Comparison of ENCODE assay signal across 1 cellular context in the genomic region with DNA sequence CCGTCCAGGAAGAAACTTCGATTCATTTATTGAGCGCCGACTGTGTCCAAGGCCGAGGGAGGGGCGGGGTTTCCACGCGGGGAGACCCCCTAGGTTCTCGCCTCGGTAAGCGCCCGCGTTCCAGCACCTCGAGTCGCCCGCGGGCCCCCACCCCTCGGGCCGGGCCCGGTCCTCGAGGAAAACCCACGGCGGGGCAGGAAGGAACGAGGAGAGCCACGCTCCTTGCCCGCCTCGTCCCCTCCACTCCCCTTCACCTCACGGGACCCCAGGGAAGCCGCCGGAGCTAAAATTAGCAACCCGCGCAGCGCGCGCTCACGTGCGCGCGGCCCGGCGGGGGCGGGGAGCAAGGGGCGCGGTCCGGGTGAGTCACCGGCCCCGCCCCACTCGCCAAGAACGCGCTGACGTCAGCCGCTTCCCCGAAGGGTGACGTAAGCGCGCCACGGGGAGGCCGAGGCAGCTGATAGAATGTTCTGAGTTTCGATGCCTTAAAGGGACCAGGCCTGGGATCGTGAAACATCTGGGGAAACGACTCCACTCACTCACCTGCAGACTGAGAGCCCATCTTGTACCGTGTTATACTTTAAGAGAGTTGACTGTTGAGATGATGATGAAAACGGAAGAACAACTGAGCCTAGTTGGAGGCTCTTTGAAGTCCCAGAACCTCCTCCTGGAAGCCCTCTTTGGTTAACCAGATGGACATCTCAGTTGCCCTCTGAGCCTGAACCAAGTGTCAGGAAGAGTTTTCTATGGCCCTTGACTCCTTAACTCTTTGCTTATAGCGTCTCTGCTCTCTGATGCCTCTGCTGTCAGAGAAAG.
A peak's percentile ranks its signal among the peaks of the same experiment; 100 is the strongest.
TF ChIP-seq lines count a peak whose summit lies in the region.

No MANE protein-coding gene starts in this region.

TF ChIP-seq in H1, 55 proteins besides CTCF, POLR2A, EP300 and RAD21:
- TF ChIP-seq HDAC6 (IDR thresholded peaks at IDR 0.05; ENCODE audit: low read depth, low read length) (no peak), CHD1 (IDR thresholded peaks at IDR 0.05; ENCODE audit: low read depth, low read length) (no peak), TBP (IDR thresholded peaks at IDR 0.05; ENCODE audit: low read depth, low read length) (peak; percentile 13; the same call in 1 of the 2 replicates), SP4 (IDR thresholded peaks at IDR 0.05; ENCODE audit: low read length) (no peak), JUND (IDR thresholded peaks at IDR 0.05; ENCODE audit: low read length) (peak; percentile 98), SRF (IDR thresholded peaks at IDR 0.05; ENCODE audit: low read depth, low read length) (no peak), TAF7 (optimal IDR thresholded peaks at IDR 0.05; ENCODE audit: borderline replicate concordance, low read depth, low read length) (no peak), CREB1 (IDR thresholded peaks at IDR 0.05) (peak; percentile 95), SP2 (IDR thresholded peaks at IDR 0.05; ENCODE audit: low read length) (no peak), YY1 (IDR thresholded peaks at IDR 0.05; ENCODE audit: low read depth, low read length) (no peak), TCF12 (IDR thresholded peaks at IDR 0.05; ENCODE audit: low read depth, low read length) (no peak), SUZ12 (IDR thresholded peaks at IDR 0.05; ENCODE audit: low read length) (no peak), JUN (IDR thresholded peaks at IDR 0.05; ENCODE audit: low read depth, low read length) (peak; percentile 91), SIN3A (conservative IDR thresholded peaks at IDR 0.05 in 1 of 2, IDR thresholded peaks at IDR 0.05 in 1 of 2; ENCODE audit: low read depth in 1 of 2, low read length in 2 of 2) (no peak; a peak in 2 of 4 replicates), SP1 (IDR thresholded peaks at IDR 0.05; ENCODE audit: low read depth, low read length) (no peak), EZH2 (IDR thresholded peaks at IDR 0.05; ENCODE audit: low read depth, low read length, severe bottlenecking) (no peak), BRCA1 (IDR thresholded peaks at IDR 0.05; ENCODE audit: low read depth, low read length) (no peak), CTBP2 (IDR thresholded peaks at IDR 0.05; ENCODE audit: borderline replicate concordance, insufficient read depth, insufficient read length, low read length) (no peak), CHD2 (IDR thresholded peaks at IDR 0.05; ENCODE audit: low read length) (no peak), ATF2 (IDR thresholded peaks at IDR 0.05; ENCODE audit: low read length) (peak; percentile 99), E2F6 (IDR thresholded peaks at IDR 0.05) (peak; percentile 62), TAF1 (IDR thresholded peaks at IDR 0.05; ENCODE audit: low read depth, low read length) (peak; percentile 66), PHF8 (conservative IDR thresholded peaks at IDR 0.05; ENCODE audit: low read depth, low read length) (peak; percentile 74; the same call in 1 of the 2 replicates), HDAC2 (IDR thresholded peaks at IDR 0.05; ENCODE audit: borderline replicate concordance in 1 of 2, low read depth in 2 of 2, low read length in 2 of 2) (peak in 1 of 2 experiments; percentile 38; a peak in 1 of 4 replicates), CBX8 (IDR thresholded peaks at IDR 0.05; ENCODE audit: borderline replicate concordance, low read depth, low read length) (no peak), ZNF274 (IDR thresholded peaks at IDR 0.05; ENCODE audit: borderline replicate concordance, extremely low read depth, low read length) (no peak), KDM4A (IDR thresholded peaks at IDR 0.05; ENCODE audit: low read depth, low read length, severe bottlenecking) (peak; percentile 95), CEBPB (IDR thresholded peaks at IDR 0.05; ENCODE audit: low read depth, low read length) (peak; percentile 61; the same call in 1 of the 2 replicates), POU5F1 (IDR thresholded peaks at IDR 0.05; ENCODE audit: low read depth, low read length) (no peak), RXRA (IDR thresholded peaks at IDR 0.05; ENCODE audit: insufficient read depth, low read depth, low read length) (no peak), ATF3 (IDR thresholded peaks at IDR 0.05; ENCODE audit: insufficient read depth, low read depth, low read length) (peak; percentile 77; the same call in 1 of the 2 replicates), GTF2F1 (IDR thresholded peaks at IDR 0.05; ENCODE audit: borderline replicate concordance, low read depth, low read length) (no peak), NANOG (IDR thresholded peaks at IDR 0.05; ENCODE audit: insufficient read depth, low read depth, low read length, poor library complexity, severe bottlenecking) (peak; percentile 31), MAFK (IDR thresholded peaks at IDR 0.05; ENCODE audit: low read depth, low read length) (no peak), SIRT6 (IDR thresholded peaks at IDR 0.05; ENCODE audit: low read length) (no peak), POLR2AphosphoS5 (IDR thresholded peaks at IDR 0.05; ENCODE audit: low read depth, low read length) (0 out of 2 replicates have a peak, but pooled peaks have one; percentile 33), BACH1 (IDR thresholded peaks at IDR 0.05; ENCODE audit: low read length) (no peak), BCL11A (IDR thresholded peaks at IDR 0.05; ENCODE audit: low read depth in 2 of 2, low read length in 2 of 2) (no peak), RFX5 (IDR thresholded peaks at IDR 0.05; ENCODE audit: borderline replicate concordance, low read depth, low read length) (no peak), EGR1 (IDR thresholded peaks at IDR 0.05; ENCODE audit: borderline replicate concordance, low read depth, low read length) (peak; percentile 96), SIX5 (IDR thresholded peaks at IDR 0.05; ENCODE audit: low read depth, low read length) (no peak), TEAD4 (IDR thresholded peaks at IDR 0.05; ENCODE audit: low read depth, low read length) (peak; percentile 25; the same call in 1 of the 2 replicates), RBBP5 (IDR thresholded peaks at IDR 0.05; ENCODE audit: borderline replicate concordance, low read depth, low read length) (peak; percentile 92), KDM5A (IDR thresholded peaks at IDR 0.05; ENCODE audit: low read length) (no peak), SAP30 (IDR thresholded peaks at IDR 0.05; ENCODE audit: insufficient read depth, insufficient replicate concordance, low read length) (no peak), NRF1 (IDR thresholded peaks at IDR 0.05; ENCODE audit: low read depth, low read length) (no peak), GABPA (IDR thresholded peaks at IDR 0.05; ENCODE audit: borderline replicate concordance, insufficient read depth, low read length) (no peak), CBX5 (IDR thresholded peaks at IDR 0.05; ENCODE audit: low read depth, low read length) (no peak), ASH2L (IDR thresholded peaks at IDR 0.05; ENCODE audit: low read length) (peak; percentile 84), RNF2 (IDR thresholded peaks at IDR 0.05; ENCODE audit: borderline replicate concordance, low read depth, low read length, missing control alignments, poor library complexity, severe bottlenecking) (no peak), FOSL1 (IDR thresholded peaks at IDR 0.05; ENCODE audit: insufficient read depth, low read depth, low read length) (no peak), KDM1A (IDR thresholded peaks at IDR 0.05; ENCODE audit: borderline replicate concordance, low read length) (no peak; the same call in 1 of the 2 replicates), USF2 (IDR thresholded peaks at IDR 0.05; ENCODE audit: low read length) (peak; percentile 42; the same call in 1 of the 2 replicates)
- TF ChIP-seq, protein P1, sequence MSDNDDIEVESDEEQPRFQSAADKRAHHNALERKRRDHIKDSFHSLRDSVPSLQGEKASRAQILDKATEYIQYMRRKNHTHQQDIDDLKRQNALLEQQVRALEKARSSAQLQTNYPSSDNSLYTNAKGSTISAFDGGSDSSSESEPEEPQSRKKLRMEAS (IDR thresholded peaks at IDR 0.05): no peak; the same call in 1 of the 2 replicates
- TF ChIP-seq, protein P2, sequence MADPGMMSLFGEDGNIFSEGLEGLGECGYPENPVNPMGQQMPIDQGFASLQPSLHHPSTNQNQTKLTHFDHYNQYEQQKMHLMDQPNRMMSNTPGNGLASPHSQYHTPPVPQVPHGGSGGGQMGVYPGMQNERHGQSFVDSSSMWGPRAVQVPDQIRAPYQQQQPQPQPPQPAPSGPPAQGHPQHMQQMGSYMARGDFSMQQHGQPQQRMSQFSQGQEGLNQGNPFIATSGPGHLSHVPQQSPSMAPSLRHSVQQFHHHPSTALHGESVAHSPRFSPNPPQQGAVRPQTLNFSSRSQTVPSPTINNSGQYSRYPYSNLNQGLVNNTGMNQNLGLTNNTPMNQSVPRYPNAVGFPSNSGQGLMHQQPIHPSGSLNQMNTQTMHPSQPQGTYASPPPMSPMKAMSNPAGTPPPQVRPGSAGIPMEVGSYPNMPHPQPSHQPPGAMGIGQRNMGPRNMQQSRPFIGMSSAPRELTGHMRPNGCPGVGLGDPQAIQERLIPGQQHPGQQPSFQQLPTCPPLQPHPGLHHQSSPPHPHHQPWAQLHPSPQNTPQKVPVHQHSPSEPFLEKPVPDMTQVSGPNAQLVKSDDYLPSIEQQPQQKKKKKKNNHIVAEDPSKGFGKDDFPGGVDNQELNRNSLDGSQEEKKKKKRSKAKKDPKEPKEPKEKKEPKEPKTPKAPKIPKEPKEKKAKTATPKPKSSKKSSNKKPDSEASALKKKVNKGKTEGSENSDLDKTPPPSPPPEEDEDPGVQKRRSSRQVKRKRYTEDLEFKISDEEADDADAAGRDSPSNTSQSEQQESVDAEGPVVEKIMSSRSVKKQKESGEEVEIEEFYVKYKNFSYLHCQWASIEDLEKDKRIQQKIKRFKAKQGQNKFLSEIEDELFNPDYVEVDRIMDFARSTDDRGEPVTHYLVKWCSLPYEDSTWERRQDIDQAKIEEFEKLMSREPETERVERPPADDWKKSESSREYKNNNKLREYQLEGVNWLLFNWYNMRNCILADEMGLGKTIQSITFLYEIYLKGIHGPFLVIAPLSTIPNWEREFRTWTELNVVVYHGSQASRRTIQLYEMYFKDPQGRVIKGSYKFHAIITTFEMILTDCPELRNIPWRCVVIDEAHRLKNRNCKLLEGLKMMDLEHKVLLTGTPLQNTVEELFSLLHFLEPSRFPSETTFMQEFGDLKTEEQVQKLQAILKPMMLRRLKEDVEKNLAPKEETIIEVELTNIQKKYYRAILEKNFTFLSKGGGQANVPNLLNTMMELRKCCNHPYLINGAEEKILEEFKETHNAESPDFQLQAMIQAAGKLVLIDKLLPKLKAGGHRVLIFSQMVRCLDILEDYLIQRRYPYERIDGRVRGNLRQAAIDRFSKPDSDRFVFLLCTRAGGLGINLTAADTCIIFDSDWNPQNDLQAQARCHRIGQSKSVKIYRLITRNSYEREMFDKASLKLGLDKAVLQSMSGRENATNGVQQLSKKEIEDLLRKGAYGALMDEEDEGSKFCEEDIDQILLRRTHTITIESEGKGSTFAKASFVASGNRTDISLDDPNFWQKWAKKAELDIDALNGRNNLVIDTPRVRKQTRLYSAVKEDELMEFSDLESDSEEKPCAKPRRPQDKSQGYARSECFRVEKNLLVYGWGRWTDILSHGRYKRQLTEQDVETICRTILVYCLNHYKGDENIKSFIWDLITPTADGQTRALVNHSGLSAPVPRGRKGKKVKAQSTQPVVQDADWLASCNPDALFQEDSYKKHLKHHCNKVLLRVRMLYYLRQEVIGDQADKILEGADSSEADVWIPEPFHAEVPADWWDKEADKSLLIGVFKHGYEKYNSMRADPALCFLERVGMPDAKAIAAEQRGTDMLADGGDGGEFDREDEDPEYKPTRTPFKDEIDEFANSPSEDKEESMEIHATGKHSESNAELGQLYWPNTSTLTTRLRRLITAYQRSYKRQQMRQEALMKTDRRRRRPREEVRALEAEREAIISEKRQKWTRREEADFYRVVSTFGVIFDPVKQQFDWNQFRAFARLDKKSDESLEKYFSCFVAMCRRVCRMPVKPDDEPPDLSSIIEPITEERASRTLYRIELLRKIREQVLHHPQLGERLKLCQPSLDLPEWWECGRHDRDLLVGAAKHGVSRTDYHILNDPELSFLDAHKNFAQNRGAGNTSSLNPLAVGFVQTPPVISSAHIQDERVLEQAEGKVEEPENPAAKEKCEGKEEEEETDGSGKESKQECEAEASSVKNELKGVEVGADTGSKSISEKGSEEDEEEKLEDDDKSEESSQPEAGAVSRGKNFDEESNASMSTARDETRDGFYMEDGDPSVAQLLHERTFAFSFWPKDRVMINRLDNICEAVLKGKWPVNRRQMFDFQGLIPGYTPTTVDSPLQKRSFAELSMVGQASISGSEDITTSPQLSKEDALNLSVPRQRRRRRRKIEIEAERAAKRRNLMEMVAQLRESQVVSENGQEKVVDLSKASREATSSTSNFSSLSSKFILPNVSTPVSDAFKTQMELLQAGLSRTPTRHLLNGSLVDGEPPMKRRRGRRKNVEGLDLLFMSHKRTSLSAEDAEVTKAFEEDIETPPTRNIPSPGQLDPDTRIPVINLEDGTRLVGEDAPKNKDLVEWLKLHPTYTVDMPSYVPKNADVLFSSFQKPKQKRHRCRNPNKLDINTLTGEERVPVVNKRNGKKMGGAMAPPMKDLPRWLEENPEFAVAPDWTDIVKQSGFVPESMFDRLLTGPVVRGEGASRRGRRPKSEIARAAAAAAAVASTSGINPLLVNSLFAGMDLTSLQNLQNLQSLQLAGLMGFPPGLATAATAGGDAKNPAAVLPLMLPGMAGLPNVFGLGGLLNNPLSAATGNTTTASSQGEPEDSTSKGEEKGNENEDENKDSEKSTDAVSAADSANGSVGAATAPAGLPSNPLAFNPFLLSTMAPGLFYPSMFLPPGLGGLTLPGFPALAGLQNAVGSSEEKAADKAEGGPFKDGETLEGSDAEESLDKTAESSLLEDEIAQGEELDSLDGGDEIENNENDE (IDR thresholded peaks at IDR 0.05; ENCODE audit: insufficient replicate concordance, low read length): no peak
